Comparison of ENCODE assay signal across 25 cellular contexts in genomic region chr5:173338380-173339015, GRCh38.
"Had no signal": no experiment of that assay in that cellular context is flagged by ENCODE, and none has a peak within 500 bp of the region (broad histone marks: within the 10 kb centered on the region; RNA-seq: fewer than 3 reads in every experiment).

No MANE protein-coding gene starts in this region.

- H3K27ac ChIP-seq: HL-60, KMS-11, SJSA1, SK-N-MC had no signal

- H3K4me1 ChIP-seq: SJSA1 had no signal

- H3K9ac ChIP-seq: KMS-11 had no signal

- H3K36me3 ChIP-seq: SJSA1 had no signal

- H3K9me3 ChIP-seq: SJSA1 had no signal

- FAIRE-seq: HTR-8/SVneo, RCC 7860 had no signal

- H3K4me3 ChIP-seq: SJSA1, SK-N-MC had no signal

- H3K27me3 ChIP-seq: SJSA1 had no signal

- DNase-seq: Kasumi-1, MM.1S, NCI-H1092, NCI-H1105 treated with DMSO at 0.1 percent for 48 hours, NCI-H1417 treated with DMSO at 0.1 percent for 48 hours, NCI-H146, NCI-H1694 treated with DMSO at 0.1 percent for 48 hours, NCI-H2029, NCI-H2081 treated with DMSO at 0.1 percent for 48 hours, NCI-H2171, NCI-H226, NCI-H446, NCI-H510A, NCI-H524 treated with DMSO at 0.1 percent for 48 hours, NCI-H69, NCI-H774, Right ventricle myocardium superior, RPMI8226, SIG-M5 had no signal

- H3K4me2 ChIP-seq: KMS-11 had no signal
